In the genomic region with DNA sequence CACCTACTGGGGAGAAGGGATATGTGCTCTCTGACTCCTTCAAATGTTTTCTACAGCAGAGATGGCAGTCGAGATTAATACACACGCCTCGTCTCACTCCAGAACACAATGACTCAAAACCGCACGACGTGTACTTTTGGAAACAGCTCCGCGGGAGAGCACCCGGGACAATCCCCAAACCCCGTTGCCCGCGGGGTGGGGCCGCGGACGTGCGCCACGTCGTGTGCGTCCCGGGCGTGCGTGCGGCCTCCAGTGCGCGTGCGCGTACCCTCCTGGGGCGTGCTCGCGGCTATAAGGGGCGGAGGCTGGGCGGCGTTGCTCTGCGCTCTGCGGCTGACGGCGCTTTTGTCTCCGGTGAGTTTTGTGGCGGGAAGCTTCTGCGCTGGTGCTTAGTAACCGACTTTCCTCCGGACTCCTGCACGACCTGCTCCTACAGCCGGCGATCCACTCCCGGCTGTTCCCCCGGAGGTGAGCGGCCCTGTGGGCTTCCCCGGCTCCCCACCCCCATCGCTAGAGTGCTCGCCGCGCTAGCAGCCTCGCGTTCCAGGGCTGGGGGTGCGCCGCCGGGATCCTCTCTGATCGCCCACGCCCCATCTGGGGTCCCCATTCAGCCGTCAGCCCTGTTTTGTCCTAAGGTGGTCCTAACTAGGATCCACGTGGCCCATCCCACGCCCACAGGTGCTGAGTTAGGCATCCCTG, we compare ENCODE assay signal across 8 cellular contexts. TPM values are rescaled to one million over a fixed set of nuclear protein-coding genes. Genes with fewer than 3 reads are reported as not detected.
DNase-seq lines count a peak whose midpoint lies in the region; ATAC-seq, FAIRE-seq and TF ChIP-seq lines count a peak whose summit lies in the region.

A gene with protein sequence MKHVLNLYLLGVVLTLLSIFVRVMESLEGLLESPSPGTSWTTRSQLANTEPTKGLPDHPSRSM (plus strand): TSS at position 323 of the 699 bp plus-strand sequence. CDS start 1,391 bp downstream, outside the sequence.

- peaks cover 26% of the 10 kb centered on the region for H3K79me1 ChIP-seq in trophoblast cell (ENCODE audit: low read length)

- FAIRE-seq in GM12892 (lab: Jason Lieb, UNC) = peak; percentile 97

- peak; percentile 70 for ATAC-seq in HG02840 (IDR thresholded peaks at IDR 0.05; ENCODE audit: low FRiP score, unreplicated experiment)

- peaks cover 13% of the 10 kb centered on the region for H3K79me2 ChIP-seq in trophoblast cell (ENCODE audit: control insufficient read depth, insufficient read depth, low read length, poor library complexity)

- peak within 1 kb of the TSS; percentile 89 for H3K18ac ChIP-seq in trophoblast cell (ENCODE audit: low read length)

- peak within 1 kb of the TSS; percentile 98 for H2BK120ac ChIP-seq in trophoblast cell (ENCODE audit: insufficient read depth, low read length, poor library complexity)

- peak; percentile 87 for TF ChIP-seq POLR2A in GM12892 (IDR thresholded peaks at IDR 0.05; ENCODE audit: low read depth, low read length)
- peak; percentile 84 to 86 for TF ChIP-seq POLR2A in tibial nerve (IDR thresholded peaks at IDR 0.05)

- TF ChIP-seq EP300 in tibial nerve (IDR thresholded peaks at IDR 0.05) = peak; percentile 31 to 93

- H2BK12ac ChIP-seq in trophoblast cell (ENCODE audit: low read length) = peak within 1 kb of the TSS; percentile 74

- peak within 1 kb of the TSS; percentile 96 for H3K27ac ChIP-seq in trophoblast cell (ENCODE audit: low read depth, low read length)
- H3K27ac ChIP-seq in tibial nerve = peak within 1 kb of the TSS; percentile 82 to 95 (median 94)

- H4K91ac ChIP-seq in trophoblast cell (ENCODE audit: low read depth, low read length) = peak within 1 kb of the TSS; percentile 97

- H3K4me3 ChIP-seq in adipocyte (ENCODE audit: low read length) (peak within 1 kb of the TSS; percentile 92), trophoblast cell (ENCODE audit: low read depth, low read length) (peak within 1 kb of the TSS; percentile 100), tibial nerve (peak within 1 kb of the TSS; percentile 73 to 96 (median 88))

- peak within 1 kb of the TSS; percentile 91 for H4K8ac ChIP-seq in trophoblast cell (ENCODE audit: low read depth, low read length)

- DNase-seq in GM12892 (ENCODE audit: insufficient read length) (peak; percentile 89), NCI-H1436 (lab: John Stamatoyannopoulos, UW) (peak; percentile 89), SW480 (ENCODE audit: low spot score) (peak; percentile 86), adipocyte (ENCODE audit: low read depth) (peak; percentile 98), cardiac septum (ENCODE audit: low spot score) (peak; percentile 98), trophoblast cell (peak; percentile 99), tibial nerve (ENCODE audit: low spot score in 2 of 2) (peak; percentile 85 to 89)

- H3K36me3 ChIP-seq in adipocyte (ENCODE audit: control insufficient read depth, insufficient read depth, low read length, severe bottlenecking) (peaks cover 23% of the 10 kb centered on the region), trophoblast cell (ENCODE audit: control insufficient read depth in 1 of 2, insufficient read depth in 2 of 2, low read length in 2 of 2) (peaks cover 0 to 11% of the 10 kb centered on the region in 2 experiments), tibial nerve (peaks cover 0 to 7% (median 0%) of the 10 kb centered on the region in 3 donors)

- H3K23ac ChIP-seq in trophoblast cell (ENCODE audit: low read length) = no peak within 1 kb of the TSS

- H3K14ac ChIP-seq in trophoblast cell (ENCODE audit: low read length) = peak within 1 kb of the TSS; percentile 99

- H3K4me2 ChIP-seq in trophoblast cell (ENCODE audit: low read length) = peak within 1 kb of the TSS; percentile 96

- H3K9ac ChIP-seq in adipocyte (ENCODE audit: low read length) (peak within 1 kb of the TSS; percentile 94), trophoblast cell (ENCODE audit: low read length) (peak within 1 kb of the TSS; percentile 99)

- peak within 1 kb of the TSS; percentile 55 for H2AFZ ChIP-seq in trophoblast cell (ENCODE audit: insufficient read depth, low read length, poor library complexity)

- peak in 2 of 5 experiments; percentile 16 to 25 for TF ChIP-seq CTCF in tibial nerve (IDR thresholded peaks at IDR 0.05)

- H3K4me1 ChIP-seq in adipocyte (ENCODE audit: control insufficient read depth, insufficient read depth, low read length) (peaks cover 70% of the 10 kb centered on the region), trophoblast cell (ENCODE audit: control insufficient read depth in 1 of 2, insufficient read depth in 2 of 2, low read length in 2 of 2) (peaks cover 15 to 30% of the 10 kb centered on the region in 2 experiments), tibial nerve (peaks cover 0 to 69% (median 23%) of the 10 kb centered on the region in 4 donors)

- intact Hi-C loops in cardiac septum (cut with DNase I) = no loop called here

- WGBS in trophoblast cell (ENCODE audit: extremely low coverage, insufficient coverage, insufficient read length) = no CpG with 5 or more reads among the region's 63 CpGs
- WGBS in tibial nerve, 2 donors = 0% methylated on average over 50 to 55 of the region's 63 CpGs

- H3K4ac ChIP-seq in trophoblast cell (ENCODE audit: low read depth, low read length) = peak within 1 kb of the TSS; percentile 91

- H4K12ac ChIP-seq in trophoblast cell (ENCODE audit: low read depth, low read length) = peak within 1 kb of the TSS; percentile 84

- H3K27me3 ChIP-seq in adipocyte (replicated peaks; ENCODE audit: control insufficient read depth, insufficient read depth, low read length) (no peaks in the 10 kb centered on the region), trophoblast cell (ENCODE audit: insufficient read depth, low read length) (no peaks in the 10 kb centered on the region), tibial nerve (no peaks in the 10 kb centered on the region)

- H2AK5ac ChIP-seq in trophoblast cell (ENCODE audit: low read length) = peak within 1 kb of the TSS; percentile 98

- peak within 1 kb of the TSS; percentile 92 for H2BK5ac ChIP-seq in trophoblast cell (ENCODE audit: low read depth, low read length, poor library complexity)

- H3K9me3 ChIP-seq in adipocyte (ENCODE audit: control insufficient read depth, low read length) (no peaks in the 10 kb centered on the region), trophoblast cell (ENCODE audit: insufficient read depth, low read depth, low read length) (no peaks in the 10 kb centered on the region), tibial nerve (no peaks in the 10 kb centered on the region)

RNA-seq across cellular contexts. Expression of the gene that starts here (rescaled TPM):
- 123 TPM for polyA plus RNA-seq in GM12892 (2012; ENCODE audit: missing spikeins)
- total RNA-seq in cardiac septum (14.0 TPM), tibial nerve (10 to 100 TPM; 32.4 to 64.2 (median 38.3) TPM)
- 43.1 and 43.2 TPM in 2 replicates for polyA plus RNA-seq in trophoblast cell (2013)

Comparison
In these comparisons a context has a peak if more than half of its experiments do, and no peak if none do; other contexts are left out.
1. Peak in every context shown above with its lines: DNase-seq, ATAC-seq, H3K4me3 ChIP-seq and H3K27ac ChIP-seq.